Comparison of ENCODE assay signal across 20 cellular contexts in genomic region chr9:20224756-20225155, GRCh38.
DNase-seq lines count a peak whose midpoint lies in the region; ATAC-seq and TF ChIP-seq lines count a peak whose summit lies in the region.
"Had no signal": no experiment of that assay in that cellular context is flagged by ENCODE, and none has a peak within 500 bp of the region (broad histone marks: within the 10 kb centered on the region; RNA-seq: fewer than 3 reads in every experiment).

No MANE protein-coding gene starts in this region.

- H4K91ac ChIP-seq in neuronal stem cell (ENCODE audit: low read depth, low read length, poor library complexity), result no peak overlapping the region

- H3K27me3 Mint-ChIP-seq in central memory CD8-positive, alpha-beta T cell, result no peaks in the 10 kb centered on the region

- no peaks in the 10 kb centered on the region for H3K36me3 Mint-ChIP-seq in central memory CD8-positive, alpha-beta T cell (ENCODE audit: insufficient read depth)
- H3K36me3 Mint-ChIP-seq: CD14-positive monocyte had no signal

- H3K9ac ChIP-seq in BLaER1 treated with 17β-estradiol and CSF1 and Interleukin-3, amounts not matched to agents 10 nM and 100 nM, result no peak overlapping the region
- H3K9ac ChIP-seq in neuronal stem cell (ENCODE audit: low read depth, low read length, poor library complexity), result no peak overlapping the region

- WGBS in neuronal stem cell (ENCODE audit: extremely low coverage in 2 of 2, insufficient read length in 2 of 2, insufficient replicate concordance in 1 of 2), 2 donors, result no CpG with 5 or more reads among the region's 1 CpG

- H3K14ac ChIP-seq in neuronal stem cell (ENCODE audit: low read length), result no peak overlapping the region

- H3K23ac ChIP-seq in neuronal stem cell (ENCODE audit: low read depth, low read length, poor library complexity), result no peak overlapping the region

- H3K27ac ChIP-seq in ACC112 (ENCODE audit: low read depth, low read length) (no peak overlapping the region), neuronal stem cell (replicated peaks; ENCODE audit: low read length) (no peak overlapping the region), uterus (no peak overlapping the region)
- H3K27ac ChIP-seq in BLaER1 treated with 17β-estradiol and CSF1 and Interleukin-3, amounts not matched to agents 10 nM and 100 nM, result no peak overlapping the region

- H3K4me1 Mint-ChIP-seq in central memory CD8-positive, alpha-beta T cell, result peaks cover 17% of the 10 kb centered on the region

- no peak overlapping the region for H2BK12ac ChIP-seq in neuronal stem cell (ENCODE audit: low read length)

- no peak overlapping the region for H2BK5ac ChIP-seq in neuronal stem cell (ENCODE audit: low read length)

- H2BK120ac ChIP-seq in neuronal stem cell (ENCODE audit: low read depth, low read length), result no peak overlapping the region

- H2AK5ac ChIP-seq in neuronal stem cell (ENCODE audit: low read depth, low read length), result no peak overlapping the region

- no peaks in the 10 kb centered on the region for H3K79me2 ChIP-seq in ACC112 (ENCODE audit: control insufficient read depth, insufficient read depth, low read length, unreplicated experiment)

- no peak overlapping the region for H4K8ac ChIP-seq in neuronal stem cell (ENCODE audit: low read depth, low read length)

- no peak overlapping the region for H3K27ac Mint-ChIP-seq in central memory CD8-positive, alpha-beta T cell (ENCODE audit: low read depth)
- H3K27ac Mint-ChIP-seq: CD14-positive monocyte had no signal

- no peaks in the 10 kb centered on the region for H3K27me3 ChIP-seq in ACC112 (ENCODE audit: insufficient read depth, low read length)
- no peaks in the 10 kb centered on the region for H3K27me3 ChIP-seq in BLaER1 treated with 17β-estradiol and CSF1 and Interleukin-3, amounts not matched to agents 10 nM and 100 nM
- H3K27me3 ChIP-seq in neuronal stem cell (ENCODE audit: control insufficient read depth in 3 of 3, insufficient read depth in 3 of 3, low read depth in 1 of 3, low read length in 3 of 3), result no peaks in the 10 kb centered on the region
- no peaks in the 10 kb centered on the region for H3K27me3 ChIP-seq in uterus

- H2AFZ ChIP-seq in ACC112 (ENCODE audit: low read length, unreplicated experiment) (peak overlapping the region; percentile 42), neuronal stem cell (ENCODE audit: low read length) (no peak overlapping the region)

- no peak for ATAC-seq in central memory CD8-positive, alpha-beta T cell (replicated peaks; ENCODE audit: extremely low read depth, poor library complexity, severe bottlenecking)
- ATAC-seq in Right ventricle myocardium inferior, result no peak
- ATAC-seq: HCT116, SK-N-SH treated with all-trans-retinoic acid at 6 μM for 48 hours had no signal

- H3K4me2 ChIP-seq in BLaER1 treated with 17β-estradiol and CSF1 and Interleukin-3, amounts not matched to agents 10 nM and 100 nM, result peak overlapping the region in 9 of 11 experiments; percentile 21 to 59 (median 36); a peak in 15 of 22 replicates
- H3K4me2 ChIP-seq in neuronal stem cell (ENCODE audit: insufficient read depth, low read length, poor library complexity, severe bottlenecking), result no peak overlapping the region

- no peaks in the 10 kb centered on the region for H3K79me1 ChIP-seq in neuronal stem cell (ENCODE audit: low read depth, low read length)

- no peaks in the 10 kb centered on the region for H3K36me3 ChIP-seq in ACC112 (ENCODE audit: insufficient read depth, low read length)
- no peaks in the 10 kb centered on the region for H3K36me3 ChIP-seq in BLaER1 treated with 17β-estradiol and CSF1 and Interleukin-3, amounts not matched to agents 10 nM and 100 nM
- no peaks in the 10 kb centered on the region for H3K36me3 ChIP-seq in neuronal stem cell (replicated peaks in 1 of 2; ENCODE audit: control insufficient read depth in 2 of 2, insufficient read depth in 2 of 2, low read length in 2 of 2)
- no peaks in the 10 kb centered on the region for H3K36me3 ChIP-seq in uterus

- peak; percentile 64 for DNase-seq in LHCN-M2 (ENCODE audit: low read depth)
- no peak for DNase-seq in central memory CD8-positive, alpha-beta T cell (ENCODE audit: low spot score in 2 of 2)
- DNase-seq in effector CD4-positive, alpha-beta T cell, result no peak
- no peak for DNase-seq in neuronal stem cell (ENCODE audit: low spot score)
- DNase-seq in Right ventricle myocardium inferior (ENCODE audit: missing footprints), result no peak
- no peak for DNase-seq in uterus
- DNase-seq: ACHN, DMS79 treated with DMSO at 0.1 percent for 48 hours, KG1, NCI-H1417, NCI-H187, NCI-H2107, NCI-H510A, NCI-H774, SIG-M5 had no signal

- H3K9me3 ChIP-seq in BLaER1 treated with 17β-estradiol and CSF1 and Interleukin-3, amounts not matched to agents 10 nM and 100 nM (replicated peaks in 1 of 11), result no peaks in the 10 kb centered on the region
- H3K9me3 ChIP-seq in neuronal stem cell (replicated peaks in 1 of 2; ENCODE audit: control insufficient read depth in 2 of 2, insufficient read depth in 1 of 2, low read depth in 1 of 2, low read length in 2 of 2) (no peaks in the 10 kb centered on the region), uterus (no peaks in the 10 kb centered on the region)

- no peak overlapping the region for H3K4ac ChIP-seq in neuronal stem cell (ENCODE audit: low read length)

- no peak overlapping the region for H3K18ac ChIP-seq in neuronal stem cell (ENCODE audit: low read length)

- no peak overlapping the region for H2BK15ac ChIP-seq in neuronal stem cell (ENCODE audit: low read length)

- H3K9me3 Mint-ChIP-seq in central memory CD8-positive, alpha-beta T cell, result no peaks in the 10 kb centered on the region

- intact Hi-C loops in Right ventricle myocardium inferior (cut with DNase I) (no loop called here), uterus (cut with DNase I; ENCODE audit: low total_unique reads) (no loop called here)

- no peak for TF ChIP-seq CTCF in uterus (IDR thresholded peaks at IDR 0.05)

- H3K4me3 ChIP-seq in ACC112 (ENCODE audit: low read depth, low read length) (no peak overlapping the region), neuronal stem cell (ENCODE audit: low read length in 2 of 2) (no peak overlapping the region), uterus (no peak overlapping the region)
- no peak overlapping the region for H3K4me3 ChIP-seq in BLaER1 treated with 17β-estradiol and CSF1 and Interleukin-3, amounts not matched to agents 10 nM and 100 nM

- TF ChIP-seq POLR2A in uterus (IDR thresholded peaks at IDR 0.05), result no peak

- H3K4me1 ChIP-seq in ACC112 (ENCODE audit: control insufficient read depth, insufficient read depth, low read length, unreplicated experiment), result peaks cover 22% of the 10 kb centered on the region
- H3K4me1 ChIP-seq in BLaER1 treated with 17β-estradiol and CSF1 and Interleukin-3, amounts not matched to agents 10 nM and 100 nM, result peaks cover 0 to 8% (median 7%) of the 10 kb centered on the region in 10 experiments; a peak in 14 of 20 replicates
- H3K4me1 ChIP-seq in neuronal stem cell (ENCODE audit: control insufficient read depth in 2 of 2, insufficient read depth in 1 of 2, low read depth in 1 of 2, low read length in 2 of 2), result no peaks in the 10 kb centered on the region
- no peaks in the 10 kb centered on the region for H3K4me1 ChIP-seq in uterus

- peak overlapping the region; percentile 12 for H3K4me3 Mint-ChIP-seq in central memory CD8-positive, alpha-beta T cell
- H3K4me3 Mint-ChIP-seq: CD14-positive monocyte had no signal

- no peaks in the 10 kb centered on the region for H4K20me1 ChIP-seq in BLaER1 treated with 17β-estradiol and CSF1 and Interleukin-3, amounts not matched to agents 10 nM and 100 nM
